In the genomic region with DNA sequence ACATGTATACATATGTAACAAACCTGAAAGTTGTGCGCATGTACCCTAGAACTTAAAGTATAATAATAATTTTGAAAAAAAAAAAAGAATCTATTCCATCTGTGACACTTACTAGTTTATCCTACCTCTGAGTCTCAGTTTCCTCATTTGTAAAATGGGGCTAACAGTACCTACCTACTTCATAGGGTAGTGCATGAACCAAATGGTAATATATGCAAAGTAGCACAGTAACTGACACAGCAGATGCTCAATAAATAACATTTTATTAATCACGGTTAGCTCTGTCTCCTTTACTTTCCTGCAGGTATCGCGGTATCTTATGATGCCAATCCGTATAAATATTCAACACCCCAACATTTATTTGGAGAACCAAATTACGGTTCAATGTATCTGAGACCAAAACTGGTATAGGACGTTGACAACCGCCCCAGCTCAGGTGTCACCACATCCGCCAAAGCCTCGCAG, we compare ENCODE assay signal across 8 cellular contexts. TPM values are rescaled to one million over a fixed set of nuclear protein-coding genes. Genes with fewer than 3 reads are reported as not detected.
A peak's percentile ranks its signal among the peaks of the same experiment; 100 is the strongest.
DNase-seq lines count a peak whose midpoint lies in the region; ATAC-seq and TF ChIP-seq lines count a peak whose summit lies in the region.

No MANE protein-coding gene starts in this region.

- peak overlapping the region; percentile 98 for H3K27ac ChIP-seq in layer of hippocampus (ENCODE audit: low read depth, low read length)

- H3K27ac Mint-ChIP-seq in activated naive CD4-positive, alpha-beta T cell treated with anti-CD3 and anti-CD28 coated beads, Interleukin-2, amount 50 U/mL, for 72 hours: peak overlapping the region; percentile 99
- peak overlapping the region; percentile 99 for H3K27ac Mint-ChIP-seq in type B pancreatic cell

- DNase-seq in activated naive CD4-positive, alpha-beta T cell treated with anti-CD3 and anti-CD28 coated beads, Interleukin-2, amount 50 U/mL, for 72 hours (ENCODE audit: low spot score in 2 of 2): no peak
- DNase-seq in type B pancreatic cell (ENCODE audit: extremely low spot score, unreplicated experiment) (no peak), hippocampal formation (lab: John Stamatoyannopoulos, UW) (no peak), DMS79 treated with DMSO at 0.1 percent for 48 hours (lab: John Stamatoyannopoulos, UW) (no peak), left colon (no peak)

- intact Hi-C loops in left colon (cut with DNase I, micrococcal nuclease): no loop called here

- ATAC-seq in GM18505 (IDR thresholded peaks at IDR 0.05; ENCODE audit: unreplicated experiment) (peak; percentile 7), HG03064 (IDR thresholded peaks at IDR 0.05; ENCODE audit: low read depth, unreplicated experiment) (peak; percentile 16), left colon (no peak)
- ATAC-seq in activated naive CD4-positive, alpha-beta T cell treated with anti-CD3 and anti-CD28 coated beads, Interleukin-2, amount 50 U/mL, for 72 hours: peak; percentile 0 to 2

- no peaks in the 10 kb centered on the region for H3K27me3 ChIP-seq in layer of hippocampus (ENCODE audit: control insufficient read depth, insufficient read depth, low read length)

- H3K4me1 Mint-ChIP-seq in type B pancreatic cell (ENCODE audit: unreplicated experiment): peaks cover 30% of the 10 kb centered on the region

- no peaks in the 10 kb centered on the region for H3K9me3 Mint-ChIP-seq in activated naive CD4-positive, alpha-beta T cell treated with anti-CD3 and anti-CD28 coated beads, Interleukin-2, amount 50 U/mL, for 72 hours
- H3K9me3 Mint-ChIP-seq in type B pancreatic cell: no peaks in the 10 kb centered on the region

- no peak for TF ChIP-seq POLR2A in GM18505 (IDR thresholded peaks at IDR 0.05; ENCODE audit: borderline replicate concordance, extremely low read depth, insufficient read depth, insufficient read length)

- no peaks in the 10 kb centered on the region for H3K36me3 Mint-ChIP-seq in activated naive CD4-positive, alpha-beta T cell treated with anti-CD3 and anti-CD28 coated beads, Interleukin-2, amount 50 U/mL, for 72 hours
- H3K36me3 Mint-ChIP-seq in type B pancreatic cell: no peaks in the 10 kb centered on the region

- H3K4me3 Mint-ChIP-seq in type B pancreatic cell: peak overlapping the region; percentile 96

- no peak for TF ChIP-seq CTCF in type B pancreatic cell (conservative IDR thresholded peaks at IDR 0.05)

- H3K27me3 Mint-ChIP-seq in type B pancreatic cell: no peaks in the 10 kb centered on the region

RNA-seq across cellular contexts. Expression of a gene that starts 0.7 kb away (rescaled TPM):
- 100 to 1,000 TPM; 148 to 158 TPM for total RNA-seq in activated naive CD4-positive, alpha-beta T cell treated with anti-CD3 and anti-CD28 coated beads, Interleukin-2, amount 50 U/mL, for 72 hours
- 273 and 303 TPM in 2 replicates for total RNA-seq in type B pancreatic cell (ENCODE audit: low replicate concordance)
- 100 to 1,000 TPM; 333 to 360 TPM for total RNA-seq in left colon

RNA-seq across cellular contexts. Expression of a gene that starts 48.9 kb away (rescaled TPM):
- 10 to 100 TPM; 47.9 to 63.1 TPM for total RNA-seq in activated naive CD4-positive, alpha-beta T cell treated with anti-CD3 and anti-CD28 coated beads, Interleukin-2, amount 50 U/mL, for 72 hours
- 81.3 and 117 TPM in 2 replicates for total RNA-seq in type B pancreatic cell (ENCODE audit: low replicate concordance)
- total RNA-seq in left colon: 10 to 100 TPM; 44.8 to 47.6 TPM
